10 cellular contexts compared by ENCODE assay signal in genomic region chr16:4465977-4466779, GRCh38. TPM values are rescaled to one million over a fixed set of nuclear protein-coding genes. Genes with fewer than 3 reads are reported as not detected.
DNase-seq lines count a peak whose midpoint lies in the region; ATAC-seq and TF ChIP-seq lines count a peak whose summit lies in the region.
"Had no signal": no experiment of that assay in that cellular context is flagged by ENCODE, and none has a peak within 500 bp of the region (broad histone marks: within the 10 kb centered on the region; RNA-seq: fewer than 3 reads in every experiment).

No MANE protein-coding gene starts in this region.

- peak; percentile 62 for ATAC-seq in body of pancreas
- ATAC-seq in HG03045 (IDR thresholded peaks at IDR 0.05; ENCODE audit: unreplicated experiment) = no peak
- ATAC-seq in GM18519 (IDR thresholded peaks at IDR 0.05; ENCODE audit: low FRiP score, unreplicated experiment) = no peak
- ATAC-seq in HG03442 (IDR thresholded peaks at IDR 0.05; ENCODE audit: unreplicated experiment) = no peak

- TF ChIP-seq POLR2A in body of pancreas (IDR thresholded peaks at IDR 0.05) = no peak
- TF ChIP-seq POLR2A in spleen (IDR thresholded peaks at IDR 0.05) = no peak

- no peaks in the 10 kb centered on the region for H3K4me1 ChIP-seq in body of pancreas
- H3K4me1 ChIP-seq in spleen = peaks cover 0 to 42% (median 4%) of the 10 kb centered on the region in 6 donors

- TF ChIP-seq CTCF in body of pancreas (IDR thresholded peaks at IDR 0.05) = no peak
- no peak for TF ChIP-seq CTCF in spleen (IDR thresholded peaks at IDR 0.05 in 8 of 11, conservative IDR thresholded peaks at IDR 0.05 in 3 of 11)

- H3K27ac ChIP-seq in body of pancreas (peak overlapping the region in 1 of 4 donors; percentile 46), spleen (peak overlapping the region in 7 of 8 donors; percentile 46 to 86 (median 67))

- peaks cover 0 to 13% of the 10 kb centered on the region in 2 donors for H3K36me3 ChIP-seq in body of pancreas (replicated peaks in 1 of 2; ENCODE audit: insufficient read depth in 1 of 2, low read depth in 2 of 2)
- H3K36me3 ChIP-seq in spleen = peaks cover 0 to 92% (median 46%) of the 10 kb centered on the region in 6 donors

- WGBS in body of pancreas, 2 donors = 87 to 93% methylated on average over 16 to 32 of the region's 32 CpGs
- WGBS in spleen, 5 donors = 79 to 91% (median 86%) methylated on average over 16 to 32 of the region's 32 CpGs

- H3K4me3 ChIP-seq in body of pancreas = no peak overlapping the region
- no peak overlapping the region for H3K4me3 ChIP-seq in spleen

- H3K27me3 ChIP-seq in body of pancreas (no peaks in the 10 kb centered on the region), spleen (replicated peaks in 1 of 7) (no peaks in the 10 kb centered on the region)

- intact Hi-C loops in body of pancreas (cut with DNase I) (no loop called here), spleen (cut with DNase I; ENCODE audit: low total_unique reads) (no loop called here)

- no peaks in the 10 kb centered on the region for H3K9me3 ChIP-seq in body of pancreas
- no peaks in the 10 kb centered on the region for H3K9me3 ChIP-seq in spleen

- peak; percentile 69 for DNase-seq in stimulated activated naive CD4-positive, alpha-beta T cell treated with Interleukin-2 at 50 U/mL for 16 hours (lab: John Stamatoyannopoulos, UW)
- DNase-seq in stimulated activated naive CD4-positive, alpha-beta T cell (lab: John Stamatoyannopoulos, UW) = no peak
- DNase-seq in body of pancreas (peak in 3 of 4 donors; percentile 28 to 46 (median 44)), spleen (peak; percentile 90), SW 1271 (lab: John Stamatoyannopoulos, UW) (no peak)
- DNase-seq: activated B cell treated with CpG ODN at 0.5 μM for 24 hours, NCI-H446 treated with DMSO at 0.1 percent for 48 hours had no signal

RNA-seq across cellular contexts. Expression of gene NMRAL1, which starts 8.2 kb away (rescaled TPM):
- 10 to 100 TPM; 36.3 to 43.8 TPM for total RNA-seq in body of pancreas
- 10 to 100 TPM; 26.3 to 49.0 (median 40.6) TPM for total RNA-seq in spleen
- polyA plus RNA-seq in spleen = 10 to 100 TPM; 40.1 to 58.6 (median 44.9) TPM

RNA-seq across cellular contexts. Expression of gene HMOX2, which starts 10.0 kb away (rescaled TPM):
- total RNA-seq in body of pancreas = 100 to 1,000 TPM in 1 of 2 donors, 10 to 100 TPM in 1; 18.4 to 115 TPM
- 10 to 100 TPM; 34.6 to 73.8 (median 59.0) TPM for total RNA-seq in spleen
- 10 to 100 TPM; 26.6 to 48.0 (median 44.0) TPM for polyA plus RNA-seq in spleen

RNA-seq across cellular contexts. Expression of gene DNAJA3, which starts 40.5 kb away (rescaled TPM):
- total RNA-seq in body of pancreas = 10 to 100 TPM; 26.4 to 29.1 TPM
- total RNA-seq in spleen = 10 to 100 TPM; 30.0 to 47.6 (median 35.5) TPM
- polyA plus RNA-seq in spleen = 10 to 100 TPM; 16.9 to 36.7 (median 20.7) TPM

RNA-seq across cellular contexts. Expression of gene CORO7, which starts 49.8 kb away (rescaled TPM):
- total RNA-seq in body of pancreas (10 to 100 TPM; 13.2 to 48.8 TPM), spleen (100 to 1,000 TPM in 6 of 7 donors, 10 to 100 TPM in 1; 89.9 to 177 (median 149) TPM)
- 10 to 100 TPM; 29.7 to 70.6 (median 50.5) TPM for polyA plus RNA-seq in spleen

Comparison
In these comparisons a context has a peak if more than half of its experiments do, and no peak if none do; other contexts are left out.
1. DNase-seq: peak in stimulated activated naive CD4-positive, alpha-beta T cell treated with Interleukin-2 at 50 U/mL for 16 hours (single experiment), body of pancreas (3 of 4) and spleen (single experiment); none in stimulated activated naive CD4-positive, alpha-beta T cell (0 of 6) and SW 1271 (0 of 2).